8 cellular contexts compared by ENCODE assay signal in genomic region chr17:42154514-42154883, GRCh38.
DNase-seq lines count a peak whose midpoint lies in the region; ATAC-seq and TF ChIP-seq lines count a peak whose summit lies in the region.

No MANE protein-coding gene starts in this region.

- CTCF ChIA-PET in RWPE1 (lab: Yijun Ruan, JAX), result no interaction called here

- peak; percentile 6 for ATAC-seq in GM19372 (IDR thresholded peaks at IDR 0.05; ENCODE audit: low read depth, unreplicated experiment)
- no peak for ATAC-seq in HG03520 (IDR thresholded peaks at IDR 0.05; ENCODE audit: unreplicated experiment)
- no peak for ATAC-seq in GM21390 (IDR thresholded peaks at IDR 0.05; ENCODE audit: unreplicated experiment)

- H3K27ac ChIP-seq in RWPE1, result peak overlapping the region; percentile 68
- H3K27ac ChIP-seq in rectal smooth muscle tissue (ENCODE audit: low read depth, low read length), result peak overlapping the region; percentile 77

- H3K4me3 ChIP-seq in fibroblast of mammary gland (ENCODE audit: control insufficient read depth, low read depth, low read length) (peak overlapping the region; percentile 100), rectal smooth muscle tissue (ENCODE audit: low read length) (peak overlapping the region; percentile 98)

- H3K9ac ChIP-seq in rectal smooth muscle tissue (ENCODE audit: low read length), result peak overlapping the region; percentile 72

- DNase-seq in RWPE1 (ENCODE audit: low spot score), result no peak
- no peak for DNase-seq in fibroblast of mammary gland (ENCODE audit: low read depth)
- DNase-seq in NCI-H526 treated with DMSO at 0.1 percent for 48 hours (lab: John Stamatoyannopoulos, UW), result no peak
- DNase-seq in NCI-H345 treated with DMSO at 0.1 percent for 48 hours (lab: John Stamatoyannopoulos, UW; ENCODE audit: unreplicated experiment), result no peak

- no peaks in the 10 kb centered on the region for H3K36me3 ChIP-seq in rectal smooth muscle tissue (ENCODE audit: control insufficient read depth, insufficient read depth, low read length)

- POLR2A ChIA-PET in RWPE1 (lab: Yijun Ruan, JAX; ENCODE audit: low non-redundant PET), result no interaction called here

- no peaks in the 10 kb centered on the region for H3K27me3 ChIP-seq in rectal smooth muscle tissue (ENCODE audit: control insufficient read depth, insufficient read depth, low read length)

- H3K4me1 ChIP-seq in rectal smooth muscle tissue (ENCODE audit: control insufficient read depth, insufficient read depth, low read length), result peaks cover 9% of the 10 kb centered on the region

- TF ChIP-seq CTCF in RWPE1 (conservative IDR thresholded peaks at IDR 0.05; ENCODE audit: low read depth), result no peak
- TF ChIP-seq CTCF in fibroblast of mammary gland (conservative IDR thresholded peaks at IDR 0.05; ENCODE audit: control insufficient read depth, insufficient read depth, low read depth, low read length), result no peak
